Comparison of ENCODE assay signal across 23 cellular contexts in genomic region chr20:46299078-46299477, GRCh38. TPM values are rescaled to one million over a fixed set of nuclear protein-coding genes. Genes with fewer than 3 reads are reported as not detected.
DNase-seq lines count a peak whose midpoint lies in the region; TF ChIP-seq lines count a peak whose summit lies in the region.
"Had no signal": no experiment of that assay in that cellular context is flagged by ENCODE, and none has a peak within 500 bp of the region (broad histone marks: within the 10 kb centered on the region; RNA-seq: fewer than 3 reads in every experiment).

No MANE protein-coding gene starts in this region.

- no peak for TF ChIP-seq POLR2A in uterus (IDR thresholded peaks at IDR 0.05)

- peaks cover 0 to 9% of the 10 kb centered on the region in 2 donors for H3K27me3 ChIP-seq in uterus
- H3K27me3 ChIP-seq: Peyer's patch had no signal

- no peaks in the 10 kb centered on the region for H3K36me3 ChIP-seq in uterus
- H3K36me3 ChIP-seq: BLaER1 treated with 17β-estradiol and CSF1 and Interleukin-3, amounts not matched to agents 10 nM and 100 nM; Peyer's patch had no signal

- H3K9me3 ChIP-seq in uterus = no peaks in the 10 kb centered on the region
- H3K9me3 ChIP-seq: BLaER1 treated with 17β-estradiol and CSF1 and Interleukin-3, amounts not matched to agents 10 nM and 100 nM; Peyer's patch had no signal

- no peak overlapping the region for H3K4me3 ChIP-seq in uterus
- H3K4me3 ChIP-seq: BLaER1 treated with 17β-estradiol and CSF1 and Interleukin-3, amounts not matched to agents 10 nM and 100 nM; Peyer's patch had no signal

- no peak for TF ChIP-seq CTCF in uterus (IDR thresholded peaks at IDR 0.05)

- H3K36me3 Mint-ChIP-seq in activated T-cell treated with anti-CD3 and anti-CD28 coated beads, Interleukin-2, amount 50 U/mL, for 24 hours (ENCODE audit: low read depth) = no peaks in the 10 kb centered on the region
- H3K36me3 Mint-ChIP-seq: CD4-positive, alpha-beta memory T cell; T-cell had no signal

- H3K9me3 Mint-ChIP-seq in activated T-cell treated with anti-CD3 and anti-CD28 coated beads, Interleukin-2, amount 50 U/mL, for 24 hours = no peaks in the 10 kb centered on the region
- H3K9me3 Mint-ChIP-seq: T-cell had no signal

- no peak overlapping the region for H3K4me3 Mint-ChIP-seq in activated T-cell treated with anti-CD3 and anti-CD28 coated beads, Interleukin-2, amount 50 U/mL, for 24 hours
- H3K4me3 Mint-ChIP-seq: CD4-positive, alpha-beta memory T cell; T-cell had no signal

- peaks cover 44% of the 10 kb centered on the region for H3K27me3 Mint-ChIP-seq in activated T-cell treated with anti-CD3 and anti-CD28 coated beads, Interleukin-2, amount 50 U/mL, for 24 hours

- no peaks in the 10 kb centered on the region for H3K4me1 ChIP-seq in uterus
- H3K4me1 ChIP-seq: BLaER1 treated with 17β-estradiol and CSF1 and Interleukin-3, amounts not matched to agents 10 nM and 100 nM; Peyer's patch had no signal

- H3K4me1 Mint-ChIP-seq in activated T-cell treated with anti-CD3 and anti-CD28 coated beads, Interleukin-2, amount 50 U/mL, for 24 hours (ENCODE audit: low read depth) = no peaks in the 10 kb centered on the region
- H3K4me1 Mint-ChIP-seq: CD4-positive, alpha-beta memory T cell; T-cell had no signal

- DNase-seq in NCI-H510A treated with DMSO at 0.1 percent for 48 hours (lab: John Stamatoyannopoulos, UW) (peak; percentile 29), NCI-H510A (lab: John Stamatoyannopoulos, UW) (no peak), NCI-H146 (lab: John Stamatoyannopoulos, UW) (peak; percentile 61), head of caudate nucleus (peak in 28 of 42 donors; percentile 13 to 80 (median 44)), uterus (no peak)
- DNase-seq in activated CD8-positive, alpha-beta memory T cell treated with anti-CD3 and anti-CD28 coated beads for 24 hours = no peak
- DNase-seq in activated T-cell treated with anti-CD3 and anti-CD28 coated beads, Interleukin-2, amount 50 U/mL, for 24 hours = no peak
- DNase-seq: 8988T; Calu3; CD4-positive, alpha-beta memory T cell; DMS153; GF-D8; NCI-H1092; NCI-H1436; NCI-H2029; NCI-H2171 treated with DMSO at 0.1 percent for 48 hours; NCI-H748 treated with DMSO at 0.1 percent for 48 hours; Peyer's patch; T-cell had no signal

- intact Hi-C loops in head of caudate nucleus (cut with DNase I) = no loop called here
- intact Hi-C loops in uterus (cut with DNase I; ENCODE audit: low total_unique reads) = no loop called here

- no peak overlapping the region for H3K27ac Mint-ChIP-seq in activated T-cell treated with anti-CD3 and anti-CD28 coated beads, Interleukin-2, amount 50 U/mL, for 24 hours
- H3K27ac Mint-ChIP-seq: CD4-positive, alpha-beta memory T cell; T-cell had no signal

- no peak overlapping the region for H3K27ac ChIP-seq in uterus
- H3K27ac ChIP-seq: BLaER1 treated with 17β-estradiol and CSF1 and Interleukin-3, amounts not matched to agents 10 nM and 100 nM; Peyer's patch had no signal

RNA-seq across cellular contexts. Expression of gene CDH22, which starts 9.2 kb away (rescaled TPM):
- total RNA-seq in uterus = under 1 TPM in 2 of 4 donors, not detected in 2; 0.48 to 0.49 TPM
- total RNA-seq: Calu3; CD4-positive, alpha-beta memory T cell; H4; NCI-H460; OCI-LY7; Peyer's patch; T-cell had no signal

Comparison
In these comparisons a context has a peak if more than half of its experiments do, and no peak if none do; other contexts are left out.
1. DNase-seq: peak in NCI-H510A treated with DMSO at 0.1 percent for 48 hours (single experiment), NCI-H146 (single experiment) and head of caudate nucleus (28 of 42); none in NCI-H510A (single experiment), activated CD8-positive, alpha-beta memory T cell treated with anti-CD3 and anti-CD28 coated beads for 24 hours (single experiment), uterus (0 of 2) and activated T-cell treated with anti-CD3 and anti-CD28 coated beads, Interleukin-2, amount 50 U/mL, for 24 hours (single experiment).